ENCODE assay signal across 8 cellular contexts in genomic region chr12:29783773-29784666, GRCh38. TPM values are rescaled to one million over a fixed set of nuclear protein-coding genes. Genes with fewer than 3 reads are reported as not detected.
DNase-seq lines count a peak whose midpoint lies in the region; ATAC-seq and TF ChIP-seq lines count a peak whose summit lies in the region.

Gene TMTC1, minus strand, starts transcription at chr12:29783942. Its CDS starts 191 bp downstream, at chr12:29783751.

- intact Hi-C loops in adrenal gland (cut with DNase I) = loop anchor here in 1 of 2 donors (5.0 kb wide), 1 partner anchor 232 kb away; no protein-coding TSS in a partner anchor
- intact Hi-C loops in left ventricle myocardium superior (cut with micrococcal nuclease) = no loop called here

- WGBS in adrenal gland, 4 donors = 1 to 9% (median 1%) methylated on average over 10 to 87 of the region's 87 CpGs

- peak in 1 of 2 donors; percentile 38 for TF ChIP-seq POLR2A in adrenal gland (IDR thresholded peaks at IDR 0.05)

- ATAC-seq in left ventricle myocardium superior (peak; percentile 90), HG03469 (IDR thresholded peaks at IDR 0.05; ENCODE audit: unreplicated experiment) (no peak)

- H3K27ac ChIP-seq in adrenal gland = peak within 1 kb of the TSS in 4 of 5 donors; percentile 66 to 90 (median 80)

- H3K27ac Mint-ChIP-seq in T-helper 2 cell treated with Interferon-gamma antibody and Interleukin-4, amounts not matched to agents 5 μg/mL and 100 μg/mL, for 36 hours = no peak within 1 kb of the TSS

- peak in 1 of 6 experiments; percentile 0 for TF ChIP-seq CTCF in adrenal gland (IDR thresholded peaks at IDR 0.05)

- no peaks in the 10 kb centered on the region for H3K36me3 Mint-ChIP-seq in T-helper 2 cell treated with Interferon-gamma antibody and Interleukin-4, amounts not matched to agents 5 μg/mL and 100 μg/mL, for 36 hours (ENCODE audit: low read depth)

- no peaks in the 10 kb centered on the region for H3K9me3 ChIP-seq in MG63
- no peaks in the 10 kb centered on the region for H3K9me3 ChIP-seq in adrenal gland (replicated peaks in 1 of 3)

- H3K4me3 ChIP-seq in MG63 = peak within 1 kb of the TSS; percentile 61
- H3K4me3 ChIP-seq in adrenal gland = peak within 1 kb of the TSS; percentile 18 to 90 (median 64)

- DNase-seq in T-helper 2 cell treated with Interferon-gamma antibody and Interleukin-4, amounts not matched to agents 5 μg/mL and 100 μg/mL, for 36 hours (ENCODE audit: low spot score) = peak; percentile 10
- no peak for DNase-seq in T-helper 2 cell
- DNase-seq in MG63 = peak; percentile 76
- DNase-seq in adrenal gland = peak; percentile 69 to 89 (median 77)
- peak; percentile 93 for DNase-seq in left ventricle myocardium superior
- peak; percentile 30 for DNase-seq in pons (ENCODE audit: low spot score)
- no peak for DNase-seq in LoVo (ENCODE audit: low spot score)

- no peaks in the 10 kb centered on the region for H3K36me3 ChIP-seq in MG63
- no peaks in the 10 kb centered on the region for H3K36me3 ChIP-seq in adrenal gland (replicated peaks in 1 of 2)

- peak within 1 kb of the TSS; percentile 71 for H3K4me3 Mint-ChIP-seq in T-helper 2 cell treated with Interferon-gamma antibody and Interleukin-4, amounts not matched to agents 5 μg/mL and 100 μg/mL, for 36 hours

- peaks cover 0 to 10% of the 10 kb centered on the region in 2 donors for H3K4me1 ChIP-seq in adrenal gland (replicated peaks in 1 of 2)

- no peaks in the 10 kb centered on the region for H3K9me3 Mint-ChIP-seq in T-helper 2 cell treated with Interferon-gamma antibody and Interleukin-4, amounts not matched to agents 5 μg/mL and 100 μg/mL, for 36 hours

- peaks cover 45% of the 10 kb centered on the region for H3K27me3 Mint-ChIP-seq in T-helper 2 cell treated with Interferon-gamma antibody and Interleukin-4, amounts not matched to agents 5 μg/mL and 100 μg/mL, for 36 hours (ENCODE audit: low read depth)

- H3K27me3 ChIP-seq in MG63 (no peaks in the 10 kb centered on the region; the same call in 1 of the 2 replicates), adrenal gland (no peaks in the 10 kb centered on the region)

- peaks cover 10% of the 10 kb centered on the region for H3K4me1 Mint-ChIP-seq in T-helper 2 cell treated with Interferon-gamma antibody and Interleukin-4, amounts not matched to agents 5 μg/mL and 100 μg/mL, for 36 hours (ENCODE audit: low read depth)

RNA-seq across cellular contexts. Expression of gene TMTC1, which starts in this region (rescaled TPM):
- total RNA-seq in MG63 (2014; rRNA removed; shearing (Covaris generic); ENCODE audit: low replicate concordance) = 9.5 and 10.2 TPM in 2 replicates
- total RNA-seq in adrenal gland (10 to 100 TPM; 29.3 to 82.2 (median 47.2) TPM), left ventricle myocardium superior (37.1 TPM)
- 10 to 100 TPM in 1 of 3 donors, 1 to 10 TPM in 2; 5.1 to 24.9 (median 7.3) TPM for polyA plus RNA-seq in adrenal gland

Comparison
In these comparisons a context has a peak if more than half of its experiments do, and no peak if none do; other contexts are left out.
1. DNase-seq: peak in T-helper 2 cell treated with Interferon-gamma antibody and Interleukin-4, amounts not matched to agents 5 μg/mL and 100 μg/mL, for 36 hours (single experiment), MG63 (single experiment), adrenal gland (7 of 7), left ventricle myocardium superior (single experiment) and pons (single experiment); none in T-helper 2 cell (0 of 5) and LoVo (single experiment).